ENCODE assay signal across 7 cellular contexts in the genomic region with DNA sequence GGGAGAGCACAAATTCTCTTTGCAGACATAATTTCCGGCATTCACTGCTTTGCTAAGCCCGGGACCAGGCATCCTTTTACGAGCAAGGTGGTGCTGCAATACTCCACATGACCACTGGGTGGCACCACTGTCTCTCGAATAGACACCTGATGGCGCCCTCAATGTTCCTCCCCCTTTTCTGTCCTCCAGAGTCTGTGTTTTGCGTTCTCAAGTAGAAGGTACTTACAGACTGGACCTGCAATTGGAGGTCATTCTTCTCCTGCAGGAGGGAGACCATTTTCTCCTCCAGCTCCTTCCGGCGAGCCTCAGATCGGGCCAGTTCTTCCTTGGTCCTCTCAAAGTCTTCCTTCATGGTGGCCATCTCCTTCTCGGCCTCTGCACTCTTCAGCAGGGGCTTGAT. TPM values are rescaled to one million over a fixed set of nuclear protein-coding genes. Genes with fewer than 3 reads are reported as not detected.
DNase-seq lines count a peak whose midpoint lies in the region; TF ChIP-seq lines count a peak whose summit lies in the region.

No MANE protein-coding gene starts in this region.

- TF ChIP-seq RAD21 in Ishikawa (IDR thresholded peaks at IDR 0.05; ENCODE audit: low read depth), result peak; percentile 76

- H3K36me3 ChIP-seq in SJCRH30, result no peaks in the 10 kb centered on the region

- no peak for TF ChIP-seq EP300 in Ishikawa (IDR thresholded peaks at IDR 0.05; ENCODE audit: borderline replicate concordance)

- peak; percentile 89 for TF ChIP-seq CTCF in GM12875 (IDR thresholded peaks at IDR 0.05; ENCODE audit: borderline replicate concordance, insufficient read depth, low read depth, low read length)

- no peaks in the 10 kb centered on the region for H3K27me3 ChIP-seq in SJCRH30

- no peak overlapping the region for H3K4me3 ChIP-seq in GM12875 (ENCODE audit: low read depth, low read length)
- H3K4me3 ChIP-seq in SJCRH30, result no peak overlapping the region

- no peaks in the 10 kb centered on the region for H3K9me3 ChIP-seq in SJCRH30 (replicated peaks)

- H3K4me1 ChIP-seq in SJCRH30, result no peaks in the 10 kb centered on the region

- peak; percentile 74 to 89 for DNase-seq in SJCRH30
- DNase-seq in activated naive CD4-positive, alpha-beta T cell treated with Interleukin-2 at 50 U/mL for 16 hours, result peak; percentile 59
- DNase-seq in glomerular visceral epithelial cell (ENCODE audit: extremely low spot score), result peak; percentile 29
- peak; percentile 51 to 94 (median 80) for DNase-seq in posterior cingulate gyrus
- DNase-seq in ureter (ENCODE audit: low spot score), result peak; percentile 80

- no peak overlapping the region for H3K27ac ChIP-seq in SJCRH30

- intact Hi-C loops in posterior cingulate gyrus (cut with DNase I), result loop anchor here (1.0 kb wide), 1 partner anchor 291 kb away; no protein-coding TSS in a partner anchor

TF ChIP-seq in Ishikawa, 13 proteins besides CTCF, POLR2A, EP300 and RAD21:
- TF ChIP-seq ZBTB7A (IDR thresholded peaks at IDR 0.05; ENCODE audit: low read depth) (no peak), TAF1 (IDR thresholded peaks at IDR 0.05; ENCODE audit: low read depth) (no peak), TCF12 (IDR thresholded peaks at IDR 0.05; ENCODE audit: low read depth) (no peak), NFIC (IDR thresholded peaks at IDR 0.05) (no peak)
- TF ChIP-seq, protein P1, sequence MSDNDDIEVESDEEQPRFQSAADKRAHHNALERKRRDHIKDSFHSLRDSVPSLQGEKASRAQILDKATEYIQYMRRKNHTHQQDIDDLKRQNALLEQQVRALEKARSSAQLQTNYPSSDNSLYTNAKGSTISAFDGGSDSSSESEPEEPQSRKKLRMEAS (IDR thresholded peaks at IDR 0.05), result no peak
TF ChIP-seq in Ishikawa: peak in this region for 0.

RNA-seq across cellular contexts. Expression of a gene that starts 45.2 kb away (rescaled TPM):
- 0.46 and 0.57 TPM in 2 replicates for total RNA-seq in SJCRH30 (2014; rRNA removed; shearing (Covaris generic))
- total RNA-seq in ureter, result not detected

Comparison
In these comparisons a context has a peak if more than half of its experiments do, and no peak if none do; other contexts are left out.
1. DNase-seq: peak in every context shown above with its lines; median percentile 82 in SJCRH30; 80 in ureter; 80 in posterior cingulate gyrus; 59 in activated naive CD4-positive, alpha-beta T cell treated with Interleukin-2 at 50 U/mL for 16 hours; 29 in glomerular visceral epithelial cell.